Comparison of ENCODE assay signal across 12 cellular contexts in genomic region chr19:4130635-4131438, GRCh38. TPM values are rescaled to one million over a fixed set of nuclear protein-coding genes. Genes with fewer than 3 reads are reported as not detected.
DNase-seq lines count a peak whose midpoint lies in the region; ATAC-seq, FAIRE-seq and TF ChIP-seq lines count a peak whose summit lies in the region.
"Had no signal": no experiment of that assay in that cellular context is flagged by ENCODE, and none has a peak within 500 bp of the region (broad histone marks: within the 10 kb centered on the region; RNA-seq: fewer than 3 reads in every experiment).

No MANE protein-coding gene starts in this region.

- no peaks in the 10 kb centered on the region for H3K27me3 ChIP-seq in skeletal muscle satellite cell (ENCODE audit: control insufficient read depth, insufficient read depth, low read length)

- FAIRE-seq in H54 (lab: Jason Lieb, UNC) = peak; percentile 80
- FAIRE-seq: endometrium, GM12892 had no signal

- no peak for ATAC-seq in GM21576 (IDR thresholded peaks at IDR 0.05; ENCODE audit: unreplicated experiment)
- ATAC-seq: natural killer cell had no signal

- H3K36me3 ChIP-seq in skeletal muscle satellite cell (ENCODE audit: insufficient read depth, low read length) = no peaks in the 10 kb centered on the region

- H3K4me3 ChIP-seq in fibroblast of pulmonary artery (replicated peaks; ENCODE audit: low read depth, low read length) (no peak overlapping the region), skeletal muscle satellite cell (ENCODE audit: low read length) (peak overlapping the region; percentile 25)

- in situ Hi-C loops in SK-MEL-5 (cut with HindIII; ENCODE audit: low pct_unique_long_range_greater_than_20kb, low sequenced_read_pairs) = no loop called here

- TF ChIP-seq CTCF in fibroblast of pulmonary artery (IDR thresholded peaks at IDR 0.05; ENCODE audit: low read length, missing control alignments) = no peak

- no peak for TF ChIP-seq POLR2A in H54 (IDR thresholded peaks at IDR 0.05; ENCODE audit: low read depth, low read length)

- H3K9me3 ChIP-seq in skeletal muscle satellite cell (replicated peaks; ENCODE audit: low read length) = no peaks in the 10 kb centered on the region

- peak overlapping the region; percentile 74 for H3K9ac ChIP-seq in skeletal muscle satellite cell (ENCODE audit: low read depth, low read length)

- peaks cover 20% of the 10 kb centered on the region for H3K4me1 ChIP-seq in skeletal muscle satellite cell (ENCODE audit: control insufficient read depth, insufficient read depth, low read length)

- peak overlapping the region; percentile 57 for H3K4me2 ChIP-seq in skeletal muscle satellite cell (ENCODE audit: low read length)

- DNase-seq in H54 (ENCODE audit: insufficient read length, low spot score) (peak; percentile 57), SK-MEL-5 (ENCODE audit: low read depth, low spot score) (peak; percentile 94), fibroblast of pulmonary artery (ENCODE audit: low read depth) (peak; percentile 76), putamen (ENCODE audit: low spot score) (no peak), DMS 273 (lab: John Stamatoyannopoulos, UW; ENCODE audit: unreplicated experiment) (no peak)
- DNase-seq: activated CD8-positive, alpha-beta memory T cell treated with anti-CD3 and anti-CD28 coated beads, Interleukin-2, amount 50 U/mL, for 4 hours; H9; natural killer cell had no signal

RNA-seq across cellular contexts. Expression of gene MAP2K2, which starts 6.9 kb away (rescaled TPM):
- total RNA-seq in SK-MEL-5 (2014; rRNA removed; shearing (Covaris generic)) = 192 and 197 TPM in 2 replicates
- polyA plus RNA-seq in SK-MEL-5 (2015; cell fraction: cytosol; rRNA removed) = 224 and 228 TPM in 2 replicates
- polyA plus RNA-seq in SK-MEL-5 (2015; cell fraction: nucleus; rRNA removed) = 113 and 116 TPM in 2 replicates
- 147 and 168 TPM in 2 replicates for total RNA-seq in skeletal muscle satellite cell (2012; rRNA removed)

RNA-seq across cellular contexts. Expression of gene CREB3L3, which starts 22.6 kb away (rescaled TPM):
- not detected in 2 replicates for total RNA-seq in SK-MEL-5 (2014; rRNA removed; shearing (Covaris generic))
- not detected in 2 replicates for polyA plus RNA-seq in SK-MEL-5 (2015; cell fraction: cytosol; rRNA removed)
- not detected in 2 replicates for polyA plus RNA-seq in SK-MEL-5 (2015; cell fraction: nucleus; rRNA removed)
- total RNA-seq in skeletal muscle satellite cell (2012; rRNA removed) = not detected in 2 replicates

RNA-seq across cellular contexts. Expression of gene SIRT6, which starts 51.5 kb away (rescaled TPM):
- total RNA-seq in SK-MEL-5 (2014; rRNA removed; shearing (Covaris generic)) = 10.0 and 12.1 TPM in 2 replicates
- polyA plus RNA-seq in SK-MEL-5 (2015; cell fraction: cytosol; rRNA removed) = 29.4 and 32.2 TPM in 2 replicates
- 64.6 and 142 TPM in 2 replicates for polyA plus RNA-seq in SK-MEL-5 (2015; cell fraction: nucleus; rRNA removed)
- total RNA-seq in skeletal muscle satellite cell (2012; rRNA removed) = 11.9 and 16.2 TPM in 2 replicates

RNA-seq across cellular contexts. Expression of gene ANKRD24, which starts 51.7 kb away (rescaled TPM):
- total RNA-seq in SK-MEL-5 (2014; rRNA removed; shearing (Covaris generic)) = 0.05 and 0.16 TPM in 2 replicates
- polyA plus RNA-seq in SK-MEL-5 (2015; cell fraction: cytosol; rRNA removed) = 0.15 and 0.55 TPM in 2 replicates
- 0.30 and 2.0 TPM in 2 replicates for polyA plus RNA-seq in SK-MEL-5 (2015; cell fraction: nucleus; rRNA removed)
- total RNA-seq in skeletal muscle satellite cell (2012; rRNA removed) = 0.25 and 0.44 TPM in 2 replicates

Comparison
In these comparisons a context has a peak if more than half of its experiments do, and no peak if none do; other contexts are left out.
1. DNase-seq: peak in H54 (single experiment), SK-MEL-5 (single experiment) and fibroblast of pulmonary artery (single experiment); none in putamen (single experiment) and DMS 273 (single experiment).